8 cellular contexts compared by ENCODE assay signal in the genomic region with DNA sequence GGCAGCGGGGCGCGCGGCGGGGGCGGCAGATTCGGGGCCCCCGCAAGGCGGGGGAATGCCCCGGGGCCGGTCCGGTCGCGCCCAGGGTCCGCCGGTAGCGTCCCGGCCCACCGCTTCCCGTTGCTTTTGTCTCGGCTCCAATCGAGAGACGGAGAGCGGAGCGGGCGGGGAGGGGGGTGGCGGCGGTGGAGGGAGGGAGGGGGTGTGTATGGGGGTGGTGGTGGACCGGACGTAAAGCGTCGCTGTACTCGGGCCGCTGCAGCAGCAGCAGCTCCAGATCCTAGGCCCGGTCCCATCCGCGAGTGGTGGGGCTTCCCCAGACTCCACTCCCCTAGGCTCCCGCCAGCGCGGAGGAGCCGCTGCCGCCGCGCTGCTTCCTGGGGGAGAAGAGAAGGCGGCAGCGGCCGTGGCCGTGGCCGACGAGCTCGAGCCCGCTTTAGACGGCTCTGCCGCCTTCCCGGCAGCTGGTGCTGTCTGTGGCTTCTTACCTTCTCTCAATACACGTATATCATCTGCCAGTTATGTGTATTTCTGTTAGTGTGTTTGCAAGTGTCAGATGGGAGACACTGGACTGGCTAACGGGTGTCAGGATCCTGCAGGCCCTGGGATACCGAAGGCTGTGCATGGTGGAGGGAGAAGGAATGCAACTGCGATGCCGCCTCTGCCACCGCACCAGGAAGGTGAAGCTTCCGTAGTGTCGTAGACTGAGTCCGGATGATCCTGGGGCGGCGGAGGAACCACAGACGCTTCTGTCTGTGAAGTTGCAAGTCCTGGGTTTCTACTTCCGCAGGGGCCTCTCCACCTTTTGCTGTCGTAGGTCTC. TPM values are rescaled to one million over a fixed set of nuclear protein-coding genes. Genes with fewer than 3 reads are reported as not detected.
A peak's percentile ranks its signal among the peaks of the same experiment; 100 is the strongest.
DNase-seq lines count a peak whose midpoint lies in the region; ATAC-seq, FAIRE-seq and TF ChIP-seq lines count a peak whose summit lies in the region.

No MANE protein-coding gene starts in this region.

- DNase-seq in DND-41 (peak; percentile 79), HuH-7 (ENCODE audit: low spot score) (peak; percentile 78), RWPE1 (ENCODE audit: low spot score) (peak; percentile 58), frontal cortex (ENCODE audit: low spot score in 2 of 2) (peak; percentile 70 to 79), nucleus accumbens (lab: John Stamatoyannopoulos, UW) (peak in 51 of 56 donors; percentile 25 to 91 (median 78)), suprapubic skin (ENCODE audit: low spot score in 2 of 2) (peak; percentile 81 to 83)
- peak; percentile 44 for DNase-seq in activated gamma-delta T cell treated with anti-CD3 and anti-CD28 coated beads, Interleukin-2, amount 50 U/mL, for 16 hours (ENCODE audit: low read depth)

- H3K4me1 ChIP-seq in DND-41 (ENCODE audit: insufficient read depth, low read length), result peaks cover 56% of the 10 kb centered on the region
- peaks cover 58% of the 10 kb centered on the region for H3K4me1 ChIP-seq in suprapubic skin

- H2AFZ ChIP-seq in DND-41 (ENCODE audit: low read depth, low read length), result peak overlapping the region; percentile 84

- H3K79me2 ChIP-seq in DND-41 (ENCODE audit: insufficient read depth, low read length), result peaks cover 87% of the 10 kb centered on the region

- TF ChIP-seq POLR2A in suprapubic skin (IDR thresholded peaks at IDR 0.05), result no peak

- TF ChIP-seq CTCF in DND-41 (IDR thresholded peaks at IDR 0.05; ENCODE audit: borderline replicate concordance, extremely low read depth, low read length, poor library complexity, severe bottlenecking) (no peak), RWPE1 (conservative IDR thresholded peaks at IDR 0.05; ENCODE audit: low read depth) (no peak), suprapubic skin (IDR thresholded peaks at IDR 0.05) (no peak)

- H3K9me3 ChIP-seq in DND-41 (ENCODE audit: insufficient read depth, low read length, severe bottlenecking) (no peaks in the 10 kb centered on the region), suprapubic skin (no peaks in the 10 kb centered on the region)

- no peak for TF ChIP-seq EP300 in suprapubic skin (IDR thresholded peaks at IDR 0.05)

- H3K27ac ChIP-seq in DND-41 (ENCODE audit: low read length) (peak overlapping the region; percentile 96), RWPE1 (peak overlapping the region; percentile 99), suprapubic skin (peak overlapping the region; percentile 99)

- peak overlapping the region; percentile 94 to 100 for H3K4me3 ChIP-seq in DND-41 (ENCODE audit: low read depth in 1 of 2, low read length in 2 of 2)
- H3K4me3 ChIP-seq in suprapubic skin, result peak overlapping the region; percentile 95

- H3K27me3 ChIP-seq in DND-41 (ENCODE audit: insufficient read depth, low read length, poor library complexity) (no peaks in the 10 kb centered on the region), suprapubic skin (no peaks in the 10 kb centered on the region)

- peak overlapping the region; percentile 86 for H3K9ac ChIP-seq in DND-41 (ENCODE audit: low read depth, low read length)

- CTCF ChIA-PET in RWPE1 (lab: Yijun Ruan, JAX), result no interaction called here

- ATAC-seq in DND-41 (ENCODE audit: insufficient read depth, low read depth) (peak; percentile 64), GM21528 (IDR thresholded peaks at IDR 0.05; ENCODE audit: low FRiP score, unreplicated experiment) (peak; percentile 67)

- FAIRE-seq in frontal cortex (lab: Jason Lieb, UNC), result no peak

- H3K36me3 ChIP-seq in DND-41 (ENCODE audit: insufficient read depth, low read length) (peaks cover 59% of the 10 kb centered on the region), suprapubic skin (peaks cover 13% of the 10 kb centered on the region)

- H4K20me1 ChIP-seq in DND-41 (ENCODE audit: insufficient read depth, low read length), result peaks cover 51% of the 10 kb centered on the region

- POLR2A ChIA-PET in RWPE1 (lab: Yijun Ruan, JAX; ENCODE audit: low non-redundant PET), result no interaction called here

- H3K4me2 ChIP-seq in DND-41 (ENCODE audit: insufficient read depth, low read length), result peak overlapping the region; percentile 90

- 0% methylated on average over 13 of the region's 69 CpGs for whole genome bisulfite sequencing in suprapubic skin

RNA-seq across cellular contexts. Expression of a gene that starts 0.5 kb away (rescaled TPM):
- 172 TPM for total RNA-seq in frontal cortex
- 100 to 1,000 TPM; 135 to 259 (median 152) TPM for total RNA-seq in suprapubic skin

Comparison
In these comparisons a context has a peak if more than half of its experiments do, and no peak if none do; other contexts are left out.
1. Peak in every context shown above with its lines: DNase-seq, ATAC-seq, H3K4me3 ChIP-seq and H3K27ac ChIP-seq.